ENCODE assay signal across 18 cellular contexts in genomic region chr15:70820214-70820613, GRCh38. TPM values are rescaled to one million over a fixed set of nuclear protein-coding genes. Genes with fewer than 3 reads are reported as not detected.
DNase-seq lines count a peak whose midpoint lies in the region; ATAC-seq, FAIRE-seq and TF ChIP-seq lines count a peak whose summit lies in the region.
"Had no signal": no experiment of that assay in that cellular context is flagged by ENCODE, and none has a peak within 500 bp of the region (broad histone marks: within the 10 kb centered on the region; RNA-seq: fewer than 3 reads in every experiment).

No MANE protein-coding gene starts in this region.

- no peaks in the 10 kb centered on the region for H3K4me1 ChIP-seq in astrocyte (ENCODE audit: insufficient read depth, low read length)

- no peak overlapping the region for H2AFZ ChIP-seq in astrocyte (ENCODE audit: low read depth, low read length)

- H3K27me3 Mint-ChIP-seq in astrocyte (ENCODE audit: low read depth, unreplicated experiment), result no peaks in the 10 kb centered on the region

- no peak overlapping the region for H3K27ac ChIP-seq in astrocyte (ENCODE audit: low read depth, low read length)
- H3K27ac ChIP-seq: 22Rv1; BLaER1 treated with 17β-estradiol and CSF1 and Interleukin-3, amounts not matched to agents 10 nM and 100 nM; C4-2B had no signal

- no peaks in the 10 kb centered on the region for H4K20me1 ChIP-seq in astrocyte (ENCODE audit: insufficient read depth, low read length)
- H4K20me1 ChIP-seq: BLaER1 treated with 17β-estradiol and CSF1 and Interleukin-3, amounts not matched to agents 10 nM and 100 nM had no signal

- H3K9me3 Mint-ChIP-seq in astrocyte (ENCODE audit: unreplicated experiment), result no peaks in the 10 kb centered on the region
- H3K9me3 Mint-ChIP-seq: CD4-positive, alpha-beta T cell had no signal

- FAIRE-seq in A204.1 (lab: Jason Lieb, UNC), result peak; percentile 48
- peak; percentile 15 for FAIRE-seq in G401.6 (lab: Jason Lieb, UNC)
- peak; percentile 52 for FAIRE-seq in astrocyte (lab: Jason Lieb, UNC)
- FAIRE-seq: D721Med had no signal

- in situ Hi-C loops in KBM-7 (cut with MboI; ENCODE audit: low pct_unique_long_range_greater_than_20kb, low sequenced_read_pairs), result no loop called here

- no peaks in the 10 kb centered on the region for H3K79me2 ChIP-seq in astrocyte (ENCODE audit: insufficient read depth, low read length)

- TF ChIP-seq CTCF in astrocyte (IDR thresholded peaks at IDR 0.05; ENCODE audit: insufficient read depth, low read depth, low read length), result no peak

- no peaks in the 10 kb centered on the region for H3K9me3 ChIP-seq in astrocyte (ENCODE audit: insufficient read depth, low read depth, low read length)
- H3K9me3 ChIP-seq: Caco-2 had no signal

- H3K36me3 Mint-ChIP-seq in astrocyte (ENCODE audit: low read depth, unreplicated experiment), result peaks cover 2% of the 10 kb centered on the region
- H3K36me3 Mint-ChIP-seq: CD8-positive, alpha-beta T cell had no signal

- no peak overlapping the region for H3K27ac Mint-ChIP-seq in astrocyte (ENCODE audit: unreplicated experiment)
- H3K27ac Mint-ChIP-seq: B cell; CD4-positive, alpha-beta T cell; CD8-positive, alpha-beta T cell had no signal

- H3K4me2 ChIP-seq in astrocyte (ENCODE audit: low read length), result no peak overlapping the region
- H3K4me2 ChIP-seq: BLaER1 treated with 17β-estradiol and CSF1 and Interleukin-3, amounts not matched to agents 10 nM and 100 nM had no signal

- ATAC-seq in HG03280 (IDR thresholded peaks at IDR 0.05; ENCODE audit: unreplicated experiment), result no peak
- ATAC-seq: CD8-positive, alpha-beta T cell; GM12878 had no signal

- no peak overlapping the region for H3K4me3 ChIP-seq in astrocyte (ENCODE audit: insufficient read depth, low read depth, low read length)
- H3K4me3 ChIP-seq: BLaER1 treated with 17β-estradiol and CSF1 and Interleukin-3, amounts not matched to agents 10 nM and 100 nM; GM12878 had no signal

- no peak overlapping the region for H3K9ac ChIP-seq in astrocyte (ENCODE audit: low read length)
- H3K9ac ChIP-seq: BLaER1 treated with 17β-estradiol and CSF1 and Interleukin-3, amounts not matched to agents 10 nM and 100 nM had no signal

- H3K4me3 Mint-ChIP-seq in astrocyte (ENCODE audit: unreplicated experiment), result no peak overlapping the region
- H3K4me3 Mint-ChIP-seq: B cell; CD4-positive, alpha-beta T cell; CD8-positive, alpha-beta T cell had no signal

- peaks cover 14% of the 10 kb centered on the region for H3K4me1 Mint-ChIP-seq in astrocyte (ENCODE audit: low read depth, unreplicated experiment)
- H3K4me1 Mint-ChIP-seq: B cell had no signal

- no peaks in the 10 kb centered on the region for H3K36me3 ChIP-seq in astrocyte (ENCODE audit: insufficient read depth, low read length)
- H3K36me3 ChIP-seq: BLaER1 treated with 17β-estradiol and CSF1 and Interleukin-3, amounts not matched to agents 10 nM and 100 nM had no signal

- no peak for DNase-seq in astrocyte (ENCODE audit: low read depth)
- DNase-seq in KBM-7, result no peak
- DNase-seq: AML-193; Caco-2; Calu3; CD4-positive, alpha-beta T cell; CD8-positive, alpha-beta T cell; DMS79 treated with DMSO at 0.1 percent for 48 hours; GDM1 had no signal

- H3K27me3 ChIP-seq in astrocyte (ENCODE audit: insufficient read depth, low read length), result no peaks in the 10 kb centered on the region
- H3K27me3 ChIP-seq: BLaER1 treated with 17β-estradiol and CSF1 and Interleukin-3, amounts not matched to agents 10 nM and 100 nM had no signal

RNA-seq across cellular contexts. Expression of gene LARP6, which starts 33.7 kb away (rescaled TPM):
- total RNA-seq in astrocyte, result 61.5 and 75.2 TPM in 2 replicates
- total RNA-seq: B cell; CD8-positive, alpha-beta T cell had no signal

RNA-seq across cellular contexts. Expression of gene UACA, which starts 56.9 kb away (rescaled TPM):
- total RNA-seq in astrocyte, result 168 and 200 TPM in 2 replicates
